8 cellular contexts compared by ENCODE assay signal in genomic region chr16:85347213-85347591, GRCh38.
DNase-seq lines count a peak whose midpoint lies in the region; ATAC-seq and TF ChIP-seq lines count a peak whose summit lies in the region.

No MANE protein-coding gene starts in this region.

- H3K36me3 ChIP-seq in adrenal gland (replicated peaks in 1 of 2) (no peaks in the 10 kb centered on the region), right lobe of liver (no peaks in the 10 kb centered on the region)

- CTCF ChIA-PET in HEK293T (lab: Yijun Ruan, JAX) = interaction anchor here (0.6 to 1.5 kb wide), 8 partner anchors 11 to 451 kb away, joined by 3 to 5 read pairs (median 3); no protein-coding TSS in a partner anchor

- TF ChIP-seq CTCF in adrenal gland (IDR thresholded peaks at IDR 0.05) = peak in 5 of 6 experiments; percentile 23 to 63 (median 44)
- TF ChIP-seq CTCF in right lobe of liver (IDR thresholded peaks at IDR 0.05) = peak; percentile 21 to 45 (median 22)

- no peak overlapping the region for H3K4me3 ChIP-seq in adrenal gland
- H3K4me3 ChIP-seq in right lobe of liver = no peak overlapping the region

- H3K4me1 ChIP-seq in adrenal gland (replicated peaks in 1 of 2) (peaks cover 8 to 18% of the 10 kb centered on the region in 2 donors), right lobe of liver (peaks cover 0 to 9% (median 4%) of the 10 kb centered on the region in 4 donors)

- 45 to 93% (median 66%) methylated on average over 2 to 11 of the region's 11 CpGs for WGBS in adrenal gland, 4 donors
- WGBS in right lobe of liver (ENCODE audit: insufficient coverage, low coverage, low lambda C conversion rate, missing lambda C conversion rate) = no CpG with 5 or more reads among the region's 11 CpGs

- ATAC-seq in right lobe of liver = peak in 3 of 4 donors; percentile 9 to 13 (median 12)
- no peak for ATAC-seq in HG03460 (IDR thresholded peaks at IDR 0.05; ENCODE audit: unreplicated experiment)
- no peak for ATAC-seq in GM19455 (IDR thresholded peaks at IDR 0.05; ENCODE audit: unreplicated experiment)
- no peak for ATAC-seq in HG03378 (IDR thresholded peaks at IDR 0.05; ENCODE audit: unreplicated experiment)

- intact Hi-C loops in adrenal gland (cut with DNase I) = no loop called here
- intact Hi-C loops in right lobe of liver (cut with DNase I) = no loop called here

- H3K27me3 ChIP-seq in adrenal gland (no peaks in the 10 kb centered on the region), right lobe of liver (no peaks in the 10 kb centered on the region)

- TF ChIP-seq POLR2A in adrenal gland (IDR thresholded peaks at IDR 0.05) (no peak), right lobe of liver (IDR thresholded peaks at IDR 0.05) (no peak)

- peak; percentile 60 for DNase-seq in COLO668 (lab: John Stamatoyannopoulos, UW; ENCODE audit: unreplicated experiment)
- DNase-seq in HEK293T (ENCODE audit: extremely low spot score) = peak; percentile 53
- DNase-seq in adrenal gland = peak in 4 of 7 donors; percentile 50 to 77 (median 66)
- no peak for DNase-seq in right lobe of liver
- no peak for DNase-seq in SKM-1 treated with dmso at 0.1 percent for 144 hours (lab: John Stamatoyannopoulos, UW; ENCODE audit: unreplicated experiment)

- POLR2A ChIA-PET in HEK293T (lab: Yijun Ruan, JAX) = no interaction called here

- no peak overlapping the region for H3K27ac ChIP-seq in adrenal gland
- H3K27ac ChIP-seq in right lobe of liver = no peak overlapping the region

- H3K9me3 ChIP-seq in adrenal gland (replicated peaks in 1 of 3) (no peaks in the 10 kb centered on the region), right lobe of liver (no peaks in the 10 kb centered on the region)

TF ChIP-seq in HEK293T, 16 proteins besides CTCF, POLR2A, EP300 and RAD21:
- TF ChIP-seq BHLHE40 (IDR thresholded peaks at IDR 0.05; ENCODE audit: borderline replicate concordance) (no peak), CTBP1 (IDR thresholded peaks at IDR 0.05; ENCODE audit: borderline replicate concordance) (no peak), TARDBP (IDR thresholded peaks at IDR 0.05) (no peak), ELF4 (IDR thresholded peaks at IDR 0.05) (no peak), NFRKB (IDR thresholded peaks at IDR 0.05) (no peak), L3MBTL2 (conservative IDR thresholded peaks at IDR 0.05) (no peak), ZNF384 (IDR thresholded peaks at IDR 0.05) (no peak), FOXM1 (IDR thresholded peaks at IDR 0.05; ENCODE audit: borderline replicate concordance) (no peak), LEF1 (IDR thresholded peaks at IDR 0.05; ENCODE audit: borderline replicate concordance) (no peak)

Comparison
In these comparisons a context has a peak if more than half of its experiments do, and no peak if none do; other contexts are left out.
1. DNase-seq: peak in COLO668 (single experiment), HEK293T (single experiment) and adrenal gland (4 of 7); none in right lobe of liver (0 of 3) and SKM-1 treated with dmso at 0.1 percent for 144 hours (single experiment).
2. ATAC-seq: peak in right lobe of liver (3 of 4); none in HG03460 (single experiment), GM19455 (single experiment) and HG03378 (single experiment).